8 cellular contexts compared by ENCODE assay signal in genomic region chr3:184250167-184250828, GRCh38. TPM values are rescaled to one million over a fixed set of nuclear protein-coding genes. Genes with fewer than 3 reads are reported as not detected.
DNase-seq lines count a peak whose midpoint lies in the region; ATAC-seq lines count a peak whose summit lies in the region.

No MANE protein-coding gene starts in this region.

- peak overlapping the region; percentile 91 to 93 (median 92) for H3K4me3 Mint-ChIP-seq in CD4-positive, CD25-positive, alpha-beta regulatory T cell
- H3K4me3 Mint-ChIP-seq in memory B cell: peak overlapping the region; percentile 97

- DNase-seq in CD4-positive, CD25-positive, alpha-beta regulatory T cell: peak; percentile 81 to 92 (median 85)
- DNase-seq in NCI-H748 (lab: John Stamatoyannopoulos, UW; ENCODE audit: unreplicated experiment) (peak; percentile 87), memory B cell (ENCODE audit: low spot score in 2 of 2) (peak; percentile 90 to 92)
- DNase-seq in activated CD4-positive, alpha-beta T cell treated with anti-CD3 and anti-CD28 coated beads, Interleukin-2, amount 50 U/mL, for 48 hours: peak; percentile 96 to 97
- DNase-seq in effector CD8-positive, alpha-beta T cell (lab: John Stamatoyannopoulos, UW): peak; percentile 83
- DNase-seq in stimulated activated CD8-positive, alpha-beta memory T cell treated with anti-CD3 and anti-CD28 coated beads, Interleukin-12 subunit alpha, Interleukin-12 subunit beta, amount 100 ng/mL, for 1 hour (ENCODE audit: low read depth): peak; percentile 80

- H3K9me3 Mint-ChIP-seq in CD4-positive, CD25-positive, alpha-beta regulatory T cell: no peaks in the 10 kb centered on the region
- no peaks in the 10 kb centered on the region for H3K9me3 Mint-ChIP-seq in memory B cell

- no peaks in the 10 kb centered on the region for H3K27me3 ChIP-seq in CD4-positive, CD25-positive, alpha-beta regulatory T cell (ENCODE audit: control insufficient read depth, insufficient read depth, low read length)

- H3K4me1 Mint-ChIP-seq in CD4-positive, CD25-positive, alpha-beta regulatory T cell: peaks cover 0 to 18% (median 10%) of the 10 kb centered on the region in 4 donors
- peaks cover 11% of the 10 kb centered on the region for H3K4me1 Mint-ChIP-seq in memory B cell

- H3K36me3 Mint-ChIP-seq in CD4-positive, CD25-positive, alpha-beta regulatory T cell: peaks cover 5% of the 10 kb centered on the region
- H3K36me3 Mint-ChIP-seq in memory B cell: peaks cover 5% of the 10 kb centered on the region

- no peaks in the 10 kb centered on the region for H3K9me3 ChIP-seq in CD4-positive, CD25-positive, alpha-beta regulatory T cell (ENCODE audit: control insufficient read depth in 2 of 2, low read length in 2 of 2)

- H3K27me3 Mint-ChIP-seq in CD4-positive, CD25-positive, alpha-beta regulatory T cell: peaks cover 7% of the 10 kb centered on the region
- H3K27me3 Mint-ChIP-seq in memory B cell: no peaks in the 10 kb centered on the region

- ATAC-seq in CD4-positive, CD25-positive, alpha-beta regulatory T cell (ENCODE audit: low read depth in 2 of 2): peak; percentile 61 to 63
- peak; percentile 74 for ATAC-seq in GM19452 (IDR thresholded peaks at IDR 0.05; ENCODE audit: unreplicated experiment)
- peak; percentile 59 for ATAC-seq in HG03571 (IDR thresholded peaks at IDR 0.05; ENCODE audit: unreplicated experiment)
- peak; percentile 67 for ATAC-seq in memory B cell (ENCODE audit: low read depth)

- H3K36me3 ChIP-seq in CD4-positive, CD25-positive, alpha-beta regulatory T cell (ENCODE audit: control insufficient read depth, insufficient read depth, low read length): peaks cover 6% of the 10 kb centered on the region

- peaks cover 19% of the 10 kb centered on the region for H3K4me1 ChIP-seq in CD4-positive, CD25-positive, alpha-beta regulatory T cell (ENCODE audit: control insufficient read depth, insufficient read depth, low read length, poor library complexity, severe bottlenecking)

- H3K4me3 ChIP-seq in CD4-positive, CD25-positive, alpha-beta regulatory T cell (ENCODE audit: low read depth, low read length): peak overlapping the region; percentile 98

- peak overlapping the region in 2 of 3 donors; percentile 97 for H3K27ac Mint-ChIP-seq in CD4-positive, CD25-positive, alpha-beta regulatory T cell
- H3K27ac Mint-ChIP-seq in memory B cell: no peak overlapping the region

- H3K27ac ChIP-seq in CD4-positive, CD25-positive, alpha-beta regulatory T cell (ENCODE audit: insufficient read depth, low read length, poor library complexity, severe bottlenecking): peak overlapping the region; percentile 77

RNA-seq across cellular contexts. Expression of gene EEF1AKMT4, which starts 0.8 kb away (rescaled TPM):
- total RNA-seq in CD4-positive, CD25-positive, alpha-beta regulatory T cell: 0.84 TPM
- polyA plus RNA-seq in CD4-positive, CD25-positive, alpha-beta regulatory T cell: 1 to 10 TPM; 5.1 to 7.5 (median 5.7) TPM

RNA-seq across cellular contexts. Expression of gene ALG3, which starts 1.5 kb away (rescaled TPM):
- total RNA-seq in CD4-positive, CD25-positive, alpha-beta regulatory T cell: 22.6 TPM
- polyA plus RNA-seq in CD4-positive, CD25-positive, alpha-beta regulatory T cell: 10 to 100 TPM; 49.6 to 64.0 (median 56.8) TPM

RNA-seq across cellular contexts. Expression of gene CAMK2N2, which starts 11.1 kb away (rescaled TPM):
- 0.37 TPM for total RNA-seq in CD4-positive, CD25-positive, alpha-beta regulatory T cell
- polyA plus RNA-seq in CD4-positive, CD25-positive, alpha-beta regulatory T cell: not detected

RNA-seq across cellular contexts. Expression of gene VWA5B2, which starts 20.9 kb away (rescaled TPM):
- not detected for total RNA-seq in CD4-positive, CD25-positive, alpha-beta regulatory T cell
- polyA plus RNA-seq in CD4-positive, CD25-positive, alpha-beta regulatory T cell: under 1 TPM in 1 of 4 donors, not detected in 3; 0.74 TPM

RNA-seq across cellular contexts. Expression of gene ECE2, which starts 25.5 kb away (rescaled TPM):
- total RNA-seq in CD4-positive, CD25-positive, alpha-beta regulatory T cell: not detected
- not detected for polyA plus RNA-seq in CD4-positive, CD25-positive, alpha-beta regulatory T cell

Comparison
In these comparisons a context has a peak if more than half of its experiments do, and no peak if none do; other contexts are left out.
1. Peak in every context shown above with its lines: DNase-seq, ATAC-seq, H3K4me3 ChIP-seq and H3K27ac ChIP-seq.